Comparison of ENCODE assay signal across 8 cellular contexts in the genomic region with DNA sequence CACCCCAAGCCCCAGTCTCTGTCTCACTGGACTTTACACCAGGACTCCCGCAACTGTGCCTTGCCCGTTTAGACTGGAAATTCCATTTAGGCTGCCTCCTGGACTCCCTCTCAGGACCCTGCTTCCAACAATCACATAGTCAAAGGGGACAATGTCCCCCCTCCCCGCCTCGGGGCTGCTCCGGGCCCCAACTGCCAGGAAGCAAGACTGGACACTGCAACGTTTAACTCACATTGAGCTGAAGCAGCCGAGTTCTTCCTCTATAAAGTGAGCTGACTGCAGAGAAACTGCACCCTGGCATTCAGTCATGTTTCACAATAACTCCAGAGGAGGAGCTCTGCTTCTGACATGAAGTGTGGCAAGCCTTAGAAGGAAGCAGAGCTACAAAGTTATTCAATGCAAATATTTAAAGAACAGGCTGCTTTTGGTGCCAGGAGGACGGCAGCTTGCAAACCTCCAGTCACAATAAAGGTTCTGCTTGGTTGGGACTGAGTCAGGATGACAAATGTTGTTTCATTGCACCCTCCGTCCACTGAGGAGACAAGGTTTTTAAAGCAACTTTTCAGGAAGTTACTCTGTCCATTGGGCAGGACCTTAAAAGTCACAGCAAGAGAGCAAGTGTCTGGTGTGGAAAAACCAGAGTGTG. TPM values are rescaled to one million over a fixed set of nuclear protein-coding genes. Genes with fewer than 3 reads are reported as not detected.
DNase-seq lines count a peak whose midpoint lies in the region; ATAC-seq and TF ChIP-seq lines count a peak whose summit lies in the region.

No MANE protein-coding gene starts in this region.

- no peak for TF ChIP-seq CTCF in colonic mucosa (IDR thresholded peaks at IDR 0.05)

- H3K36me3 ChIP-seq in CD4-positive, CD25-positive, alpha-beta regulatory T cell (ENCODE audit: control insufficient read depth, insufficient read depth, low read length) = peaks cover 8% of the 10 kb centered on the region
- no peaks in the 10 kb centered on the region for H3K36me3 ChIP-seq in colonic mucosa

- peaks cover 0 to 2% (median 0%) of the 10 kb centered on the region in 7 donors for H3K9me3 Mint-ChIP-seq in CD4-positive, CD25-positive, alpha-beta regulatory T cell
- no peaks in the 10 kb centered on the region for H3K9me3 Mint-ChIP-seq in memory B cell
- no peaks in the 10 kb centered on the region for H3K9me3 Mint-ChIP-seq in activated CD4-positive, alpha-beta T cell treated with anti-CD3 and anti-CD28 coated beads, Interleukin-2, amount 10 ng/mL, durations not matched to agents 24 days and 14 days
- H3K9me3 Mint-ChIP-seq in naive thymus-derived CD8-positive, alpha-beta T cell = no peaks in the 10 kb centered on the region

- peaks cover 19 to 75% (median 30%) of the 10 kb centered on the region in 4 donors for H3K4me1 Mint-ChIP-seq in CD4-positive, CD25-positive, alpha-beta regulatory T cell
- peaks cover 52% of the 10 kb centered on the region for H3K4me1 Mint-ChIP-seq in memory B cell
- H3K4me1 Mint-ChIP-seq in activated CD4-positive, alpha-beta T cell treated with anti-CD3 and anti-CD28 coated beads, Interleukin-2, amount 10 ng/mL, durations not matched to agents 24 days and 14 days = peaks cover 28% of the 10 kb centered on the region
- H3K4me1 Mint-ChIP-seq in naive thymus-derived CD8-positive, alpha-beta T cell = peaks cover 23 to 81% (median 55%) of the 10 kb centered on the region in 4 donors

- POLR2A ChIA-PET in naive thymus-derived CD8-positive, alpha-beta T cell (lab: Charles Lee) = no interaction called here

- H3K27ac ChIP-seq in CD4-positive, CD25-positive, alpha-beta regulatory T cell (ENCODE audit: insufficient read depth, low read length, poor library complexity, severe bottlenecking) = no peak overlapping the region
- peak overlapping the region; percentile 90 for H3K27ac ChIP-seq in colonic mucosa

- intact Hi-C loops in colonic mucosa (cut with DNase I) = no loop called here
- intact Hi-C loops in activated CD4-positive, alpha-beta T cell treated with anti-CD3 and anti-CD28 coated beads, Interleukin-2, amount 10 ng/mL, durations not matched to agents 24 days and 14 days (cut with micrococcal nuclease) = no loop called here

- H3K27ac Mint-ChIP-seq in CD4-positive, CD25-positive, alpha-beta regulatory T cell = no peak overlapping the region
- H3K27ac Mint-ChIP-seq in memory B cell = no peak overlapping the region
- no peak overlapping the region for H3K27ac Mint-ChIP-seq in activated CD4-positive, alpha-beta T cell treated with anti-CD3 and anti-CD28 coated beads, Interleukin-2, amount 10 ng/mL, durations not matched to agents 24 days and 14 days
- peak overlapping the region in 3 of 10 donors; percentile 14 to 66 (median 59) for H3K27ac Mint-ChIP-seq in naive thymus-derived CD8-positive, alpha-beta T cell

- H3K27me3 ChIP-seq in CD4-positive, CD25-positive, alpha-beta regulatory T cell (ENCODE audit: control insufficient read depth, insufficient read depth, low read length) = no peaks in the 10 kb centered on the region
- H3K27me3 ChIP-seq in colonic mucosa = no peaks in the 10 kb centered on the region

- no peak overlapping the region for H3K4me3 Mint-ChIP-seq in CD4-positive, CD25-positive, alpha-beta regulatory T cell
- H3K4me3 Mint-ChIP-seq in memory B cell = peak overlapping the region; percentile 43
- H3K4me3 Mint-ChIP-seq in activated CD4-positive, alpha-beta T cell treated with anti-CD3 and anti-CD28 coated beads, Interleukin-2, amount 10 ng/mL, durations not matched to agents 24 days and 14 days = no peak overlapping the region
- no peak overlapping the region for H3K4me3 Mint-ChIP-seq in naive thymus-derived CD8-positive, alpha-beta T cell

- peak; percentile 30 to 45 for ATAC-seq in CD4-positive, CD25-positive, alpha-beta regulatory T cell (ENCODE audit: low read depth in 2 of 2)
- ATAC-seq in memory B cell (ENCODE audit: low read depth) = peak; percentile 73
- ATAC-seq in naive thymus-derived CD8-positive, alpha-beta T cell = no peak

- H3K9me3 ChIP-seq in CD4-positive, CD25-positive, alpha-beta regulatory T cell (ENCODE audit: control insufficient read depth in 2 of 2, low read length in 2 of 2) = no peaks in the 10 kb centered on the region
- H3K9me3 ChIP-seq in colonic mucosa = no peaks in the 10 kb centered on the region

- H3K4me3 ChIP-seq in CD4-positive, CD25-positive, alpha-beta regulatory T cell (ENCODE audit: low read depth, low read length) = no peak overlapping the region
- H3K4me3 ChIP-seq in colonic mucosa = peak overlapping the region; percentile 12

- DNase-seq in CD4-positive, CD25-positive, alpha-beta regulatory T cell = no peak
- DNase-seq in NCI-H226 (peak; percentile 56), colonic mucosa (peak; percentile 76), memory B cell (ENCODE audit: low spot score in 2 of 2) (no peak), ureter (ENCODE audit: low spot score) (peak; percentile 82), putamen (ENCODE audit: low spot score) (no peak)
- DNase-seq in activated CD4-positive, alpha-beta T cell treated with anti-CD3 and anti-CD28 coated beads, Interleukin-2, amount 10 ng/mL, durations not matched to agents 24 days and 14 days = no peak
- DNase-seq in naive thymus-derived CD8-positive, alpha-beta T cell = no peak

- peak overlapping the region; percentile 73 to 85 for H3K9ac ChIP-seq in colonic mucosa (ENCODE audit: low read depth in 2 of 2, low read length in 2 of 2)

- H3K4me1 ChIP-seq in CD4-positive, CD25-positive, alpha-beta regulatory T cell (ENCODE audit: control insufficient read depth, insufficient read depth, low read length, poor library complexity, severe bottlenecking) = peaks cover 8% of the 10 kb centered on the region
- H3K4me1 ChIP-seq in colonic mucosa = peaks cover 35% of the 10 kb centered on the region

- no peaks in the 10 kb centered on the region for H3K27me3 Mint-ChIP-seq in CD4-positive, CD25-positive, alpha-beta regulatory T cell
- no peaks in the 10 kb centered on the region for H3K27me3 Mint-ChIP-seq in memory B cell
- no peaks in the 10 kb centered on the region for H3K27me3 Mint-ChIP-seq in activated CD4-positive, alpha-beta T cell treated with anti-CD3 and anti-CD28 coated beads, Interleukin-2, amount 10 ng/mL, durations not matched to agents 24 days and 14 days
- H3K27me3 Mint-ChIP-seq in naive thymus-derived CD8-positive, alpha-beta T cell = no peaks in the 10 kb centered on the region

- H3K36me3 Mint-ChIP-seq in CD4-positive, CD25-positive, alpha-beta regulatory T cell = peaks cover 20% of the 10 kb centered on the region
- peaks cover 2% of the 10 kb centered on the region for H3K36me3 Mint-ChIP-seq in memory B cell
- peaks cover 10% of the 10 kb centered on the region for H3K36me3 Mint-ChIP-seq in activated CD4-positive, alpha-beta T cell treated with anti-CD3 and anti-CD28 coated beads, Interleukin-2, amount 10 ng/mL, durations not matched to agents 24 days and 14 days (ENCODE audit: low read depth)
- peaks cover 0 to 18% (median 16%) of the 10 kb centered on the region in 3 donors for H3K36me3 Mint-ChIP-seq in naive thymus-derived CD8-positive, alpha-beta T cell

RNA-seq across cellular contexts. Expression of a gene that starts 19.9 kb away (rescaled TPM):
- 60.8 TPM for total RNA-seq in CD4-positive, CD25-positive, alpha-beta regulatory T cell
- polyA plus RNA-seq in CD4-positive, CD25-positive, alpha-beta regulatory T cell = 10 to 100 TPM; 27.5 to 38.1 (median 34.7) TPM
- total RNA-seq in colonic mucosa (100 to 1,000 TPM; 143 to 160 TPM), ureter (78.5 TPM)
- total RNA-seq in activated CD4-positive, alpha-beta T cell treated with anti-CD3 and anti-CD28 coated beads, Interleukin-2, amount 10 ng/mL, durations not matched to agents 24 days and 14 days = 32.5 and 33.0 TPM in 2 replicates
- total RNA-seq in naive thymus-derived CD8-positive, alpha-beta T cell = 10 to 100 TPM; 37.6 to 44.9 TPM
- 10 to 100 TPM; 21.9 to 27.8 (median 23.8) TPM for polyA plus RNA-seq in naive thymus-derived CD8-positive, alpha-beta T cell

Comparison
In these comparisons a context has a peak if more than half of its experiments do, and no peak if none do; other contexts are left out.
1. ATAC-seq: peak in CD4-positive, CD25-positive, alpha-beta regulatory T cell (2 of 2) and memory B cell (single experiment); none in naive thymus-derived CD8-positive, alpha-beta T cell (0 of 2).
2. DNase-seq: peak in NCI-H226 (single experiment), colonic mucosa (single experiment) and ureter (single experiment); none in CD4-positive, CD25-positive, alpha-beta regulatory T cell (0 of 3), memory B cell (0 of 2), activated CD4-positive, alpha-beta T cell treated with anti-CD3 and anti-CD28 coated beads, Interleukin-2, amount 10 ng/mL, durations not matched to agents 24 days and 14 days (single experiment), naive thymus-derived CD8-positive, alpha-beta T cell (0 of 10) and putamen (single experiment).